In genomic region chr1:220879090-220879508, GRCh38 we compare ENCODE assay signal across 8 cellular contexts. TPM values are rescaled to one million over a fixed set of nuclear protein-coding genes. Genes with fewer than 3 reads are reported as not detected.
DNase-seq lines count a peak whose midpoint lies in the region; ATAC-seq and TF ChIP-seq lines count a peak whose summit lies in the region.

Gene HLX, plus strand, starts transcription at chr1:220879443. Its CDS starts 415 bp downstream, at chr1:220879858.

- H3K4me2 ChIP-seq in DOHH2 (ENCODE audit: low read length), result peak within 1 kb of the TSS; percentile 55
- H3K4me2 ChIP-seq in OCI-LY7 (ENCODE audit: low read length), result no peak within 1 kb of the TSS

- H3K9me3 ChIP-seq in DOHH2 (ENCODE audit: control insufficient read depth, insufficient read depth, low read length) (no peaks in the 10 kb centered on the region), duodenal mucosa (ENCODE audit: control insufficient read depth in 1 of 2, low read length in 2 of 2) (no peaks in the 10 kb centered on the region), OCI-LY7 (ENCODE audit: low read length) (no peaks in the 10 kb centered on the region)

- H3K27ac ChIP-seq in DOHH2 (ENCODE audit: low read depth, low read length), result no peak within 1 kb of the TSS
- peak within 1 kb of the TSS; percentile 97 for H3K27ac ChIP-seq in HL-60 (replicated peaks)
- H3K27ac ChIP-seq in duodenal mucosa (ENCODE audit: low read depth, low read length), result peak within 1 kb of the TSS; percentile 85
- no peak within 1 kb of the TSS for H3K27ac ChIP-seq in OCI-LY7 (ENCODE audit: low read depth, low read length, poor library complexity, severe bottlenecking)

- ATAC-seq in GM19468 (IDR thresholded peaks at IDR 0.05; ENCODE audit: extremely low read depth, unreplicated experiment), result peak; percentile 48
- peak; percentile 80 for ATAC-seq in left lobe of liver
- peak; percentile 73 for ATAC-seq in stimulated activated effector memory CD8-positive, alpha-beta T cell treated with anti-CD3 and anti-CD28 coated beads, Interleukin-12 subunit alpha, Interleukin-12 subunit beta, amount 100 ng/mL, for 72 hours

- POLR2A ChIA-PET in OCI-LY7 (lab: Charles Lee), result no interaction called here

- no peaks in the 10 kb centered on the region for H3K9me3 Mint-ChIP-seq in stimulated activated effector memory CD8-positive, alpha-beta T cell treated with anti-CD3 and anti-CD28 coated beads, Interleukin-12 subunit alpha, Interleukin-12 subunit beta, amount 100 ng/mL, for 72 hours

- no peaks in the 10 kb centered on the region for H4K20me1 ChIP-seq in DOHH2 (ENCODE audit: control insufficient read depth, insufficient read depth, low read depth, low read length)
- no peaks in the 10 kb centered on the region for H4K20me1 ChIP-seq in OCI-LY7 (ENCODE audit: insufficient read depth, low read length)

- CTCF ChIA-PET in OCI-LY7 (lab: Charles Lee; ENCODE audit: unreplicated experiment), result no interaction called here

- no peaks in the 10 kb centered on the region for H3K36me3 Mint-ChIP-seq in stimulated activated effector memory CD8-positive, alpha-beta T cell treated with anti-CD3 and anti-CD28 coated beads, Interleukin-12 subunit alpha, Interleukin-12 subunit beta, amount 100 ng/mL, for 72 hours

- peaks cover 31% of the 10 kb centered on the region for H3K4me1 Mint-ChIP-seq in stimulated activated effector memory CD8-positive, alpha-beta T cell treated with anti-CD3 and anti-CD28 coated beads, Interleukin-12 subunit alpha, Interleukin-12 subunit beta, amount 100 ng/mL, for 72 hours

- intact Hi-C loops in OCI-LY7 (cut with micrococcal nuclease; ENCODE audit: unreplicated experiment), result loop anchor here (10.0 kb wide), 1 partner anchor 1576 kb away; no protein-coding TSS in a partner anchor

- H3K27ac Mint-ChIP-seq in stimulated activated effector memory CD8-positive, alpha-beta T cell treated with anti-CD3 and anti-CD28 coated beads, Interleukin-12 subunit alpha, Interleukin-12 subunit beta, amount 100 ng/mL, for 72 hours, result peak within 1 kb of the TSS; percentile 26

- no peaks in the 10 kb centered on the region for H3K79me2 ChIP-seq in DOHH2 (ENCODE audit: control insufficient read depth, low read length)
- no peaks in the 10 kb centered on the region for H3K79me2 ChIP-seq in OCI-LY7 (ENCODE audit: insufficient read depth, low read depth, low read length)

- H3K9me2 ChIP-seq in DOHH2 (replicated peaks; ENCODE audit: control insufficient read depth, low read length), result no peaks in the 10 kb centered on the region
- no peaks in the 10 kb centered on the region for H3K9me2 ChIP-seq in OCI-LY7 (ENCODE audit: insufficient read depth, low read length)

- no peaks in the 10 kb centered on the region for H3F3A ChIP-seq in DOHH2 (ENCODE audit: control insufficient read depth, insufficient read depth)

- peak within 1 kb of the TSS; percentile 74 for H3K4me3 Mint-ChIP-seq in stimulated activated effector memory CD8-positive, alpha-beta T cell treated with anti-CD3 and anti-CD28 coated beads, Interleukin-12 subunit alpha, Interleukin-12 subunit beta, amount 100 ng/mL, for 72 hours

- DNase-seq in HL-60 (ENCODE audit: low read depth in 1 of 2, low spot score in 1 of 2) (peak; percentile 94 to 95), SW480 (ENCODE audit: low spot score) (peak; percentile 53), left lobe of liver (ENCODE audit: low spot score) (peak; percentile 96), OCI-LY7 (ENCODE audit: low spot score) (no peak)
- no peak for DNase-seq in stimulated activated effector memory CD8-positive, alpha-beta T cell treated with anti-CD3 and anti-CD28 coated beads, Interleukin-12 subunit alpha, Interleukin-12 subunit beta, amount 100 ng/mL, for 72 hours (ENCODE audit: low spot score in 2 of 2)

- H3K9ac ChIP-seq in duodenal mucosa (ENCODE audit: low read depth in 1 of 2, low read length in 2 of 2), result peak within 1 kb of the TSS; percentile 64 to 65

- no TSS peak for BruUV-seq in OCI-LY7 (replicated peaks; lab: Mats Ljungman, UMichigan)

- peak within 1 kb of the TSS; percentile 40 for H3K4me3 ChIP-seq in DOHH2 (ENCODE audit: low read length)
- peak within 1 kb of the TSS; percentile 72 for H3K4me3 ChIP-seq in HL-60 (replicated peaks; ENCODE audit: insufficient read depth, low read length)
- peak within 1 kb of the TSS; percentile 74 to 76 for H3K4me3 ChIP-seq in duodenal mucosa (ENCODE audit: low read depth in 1 of 2, low read length in 2 of 2)
- H3K4me3 ChIP-seq in OCI-LY7 (ENCODE audit: low read depth, low read length, poor library complexity, severe bottlenecking), result no peak within 1 kb of the TSS

- no peak within 1 kb of the TSS for H2AFZ ChIP-seq in OCI-LY7 (ENCODE audit: low read length)

- peaks cover 25% of the 10 kb centered on the region for H3K4me1 ChIP-seq in DOHH2 (ENCODE audit: control insufficient read depth, low read length)
- peaks cover 18 to 26% of the 10 kb centered on the region in 2 donors for H3K4me1 ChIP-seq in duodenal mucosa (ENCODE audit: control insufficient read depth in 1 of 2, insufficient read depth in 2 of 2, low read length in 2 of 2)
- no peaks in the 10 kb centered on the region for H3K4me1 ChIP-seq in OCI-LY7 (ENCODE audit: insufficient read depth, low read length, poor library complexity, severe bottlenecking)

- H3K27me3 ChIP-seq in DOHH2 (ENCODE audit: control insufficient read depth, low read length), result peaks cover 63% of the 10 kb centered on the region
- H3K27me3 ChIP-seq in HL-60 (ENCODE audit: insufficient read depth, poor library complexity, severe bottlenecking), result no peaks in the 10 kb centered on the region
- H3K27me3 ChIP-seq in duodenal mucosa (ENCODE audit: control insufficient read depth in 1 of 2, insufficient read depth in 2 of 2, low read length in 2 of 2), result peaks cover 44 to 56% of the 10 kb centered on the region in 2 donors

- TF ChIP-seq CTCF in DOHH2 (IDR thresholded peaks at IDR 0.05; ENCODE audit: low read depth, low read length, poor library complexity, severe bottlenecking), result no peak
- TF ChIP-seq CTCF in HL-60 (IDR thresholded peaks at IDR 0.05; ENCODE audit: insufficient read depth, low read length), result no peak
- no peak for TF ChIP-seq CTCF in OCI-LY7 (conservative IDR thresholded peaks at IDR 0.05; ENCODE audit: low read length)

- no peaks in the 10 kb centered on the region for H3K36me3 ChIP-seq in DOHH2 (ENCODE audit: control insufficient read depth, low read length)
- no peaks in the 10 kb centered on the region for H3K36me3 ChIP-seq in duodenal mucosa (ENCODE audit: control insufficient read depth in 1 of 2, insufficient read depth in 2 of 2, low read length in 2 of 2)
- H3K36me3 ChIP-seq in OCI-LY7 (ENCODE audit: insufficient read depth, low read length), result no peaks in the 10 kb centered on the region

RNA-seq across cellular contexts. Expression of gene HLX, which starts in this region (rescaled TPM):
- 11.0 TPM for total RNA-seq in left lobe of liver
- total RNA-seq in OCI-LY7 (2014; rRNA removed; shearing (Covaris generic)), result not detected in 2 replicates
- total RNA-seq in OCI-LY7 (2022), result not detected in 2 replicates

Comparison
In these comparisons a context has a peak if more than half of its experiments do, and no peak if none do; other contexts are left out.
1. RNA of gene HLX (total RNA-seq): 11.0 TPM in left lobe of liver (single experiment); not detected in OCI-LY7; every median in the first group is over 10 times any median in the second.
2. H3K27ac ChIP-seq: peak in HL-60 (single experiment) and duodenal mucosa (single experiment); none in DOHH2 (single experiment) and OCI-LY7 (single experiment).
3. DNase-seq: peak in HL-60 (2 of 2), SW480 (single experiment) and left lobe of liver (single experiment); none in stimulated activated effector memory CD8-positive, alpha-beta T cell treated with anti-CD3 and anti-CD28 coated beads, Interleukin-12 subunit alpha, Interleukin-12 subunit beta, amount 100 ng/mL, for 72 hours (0 of 2) and OCI-LY7 (single experiment).
4. Peak in every context shown above with its lines, with median percentiles within 50 percentile points of each other: ATAC-seq.